Comparison of ENCODE assay signal across 1 cellular context in the genomic region with DNA sequence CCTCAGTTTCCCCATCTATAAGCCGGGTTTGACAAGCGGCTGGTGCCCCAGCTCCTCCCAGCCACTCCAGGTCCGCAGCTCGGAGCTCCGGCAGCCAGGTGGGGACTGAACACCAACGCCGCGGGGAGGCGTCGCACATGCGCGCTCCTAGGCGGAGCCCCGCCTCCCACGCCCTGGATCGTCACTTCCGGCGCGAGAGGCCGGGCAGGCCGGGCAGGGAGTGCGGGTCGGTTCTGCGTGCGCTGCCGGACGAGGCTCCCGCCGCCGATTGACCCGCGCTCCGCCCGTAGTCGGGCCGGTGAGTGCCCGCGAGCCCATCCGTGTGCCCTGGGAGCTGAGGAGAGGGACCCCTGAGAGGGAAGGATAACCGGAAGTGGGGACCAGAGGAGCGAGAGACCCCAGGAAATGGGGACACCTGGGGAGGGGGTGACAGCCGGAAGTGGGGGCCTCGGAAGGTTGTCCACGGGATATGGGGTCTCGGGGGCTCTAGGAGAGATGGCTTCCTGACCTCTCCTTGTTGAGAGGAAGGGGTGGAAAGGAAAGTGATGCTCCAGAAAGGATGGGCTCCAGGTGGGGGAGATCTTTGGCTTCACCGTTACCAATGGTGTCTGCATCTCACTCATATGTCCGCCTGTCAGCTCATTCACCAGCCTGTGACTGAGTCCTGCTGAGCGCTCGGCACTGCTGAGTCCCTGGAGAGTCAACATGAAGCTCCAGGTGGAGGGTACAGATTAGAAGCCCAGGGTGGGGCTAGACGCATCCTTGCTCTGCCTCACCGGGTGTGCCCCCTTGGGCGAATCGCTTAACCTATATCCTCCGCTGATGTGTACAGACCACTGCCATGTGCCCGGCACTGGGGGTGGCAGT.
A peak's percentile ranks its signal among the peaks of the same experiment; 100 is the strongest.
TF ChIP-seq lines count a peak whose summit lies in the region.

A gene with protein sequence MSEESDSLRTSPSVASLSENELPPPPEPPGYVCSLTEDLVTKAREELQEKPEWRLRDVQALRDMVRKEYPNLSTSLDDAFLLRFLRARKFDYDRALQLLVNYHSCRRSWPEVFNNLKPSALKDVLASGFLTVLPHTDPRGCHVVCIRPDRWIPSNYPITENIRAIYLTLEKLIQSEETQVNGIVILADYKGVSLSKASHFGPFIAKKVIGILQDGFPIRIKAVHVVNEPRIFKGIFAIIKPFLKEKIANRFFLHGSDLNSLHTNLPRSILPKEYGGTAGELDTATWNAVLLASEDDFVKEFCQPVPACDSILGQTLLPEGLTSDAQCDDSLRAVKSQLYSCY (plus strand): TSS at position 181 of the 867 bp plus-strand sequence. CDS start 4,126 bp downstream, outside the sequence.

TF ChIP-seq in HepG2, 621 proteins besides CTCF, POLR2A, EP300 and RAD21 (continued from another document and continues in another):
- TF ChIP-seq, protein P1, sequence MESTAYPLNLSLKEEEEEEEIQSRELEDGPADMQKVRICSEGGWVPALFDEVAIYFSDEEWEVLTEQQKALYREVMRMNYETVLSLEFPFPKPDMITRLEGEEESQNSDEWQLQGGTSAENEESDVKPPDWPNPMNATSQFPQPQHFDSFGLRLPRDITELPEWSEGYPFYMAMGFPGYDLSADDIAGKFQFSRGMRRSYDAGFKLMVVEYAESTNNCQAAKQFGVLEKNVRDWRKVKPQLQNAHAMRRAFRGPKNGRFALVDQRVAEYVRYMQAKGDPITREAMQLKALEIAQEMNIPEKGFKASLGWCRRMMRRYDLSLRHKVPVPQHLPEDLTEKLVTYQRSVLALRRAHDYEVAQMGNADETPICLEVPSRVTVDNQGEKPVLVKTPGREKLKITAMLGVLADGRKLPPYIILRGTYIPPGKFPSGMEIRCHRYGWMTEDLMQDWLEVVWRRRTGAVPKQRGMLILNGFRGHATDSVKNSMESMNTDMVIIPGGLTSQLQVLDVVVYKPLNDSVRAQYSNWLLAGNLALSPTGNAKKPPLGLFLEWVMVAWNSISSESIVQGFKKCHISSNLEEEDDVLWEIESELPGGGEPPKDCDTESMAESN (CRISPR knock-in tag; conservative IDR thresholded peaks at IDR 0.05), result peak; percentile 96
- peak; percentile 95; the same call in 1 of the 2 replicates for TF ChIP-seq KDM4B (CRISPR knock-in tag; IDR thresholded peaks at IDR 0.05)
- peak; percentile 95; the same call in 1 of the 2 replicates for TF ChIP-seq ZBTB3 (CRISPR knock-in tag; IDR thresholded peaks at IDR 0.05; ENCODE audit: borderline replicate concordance, low read depth)
- peak; percentile 98 for TF ChIP-seq ZNF547 (CRISPR knock-in tag; IDR thresholded peaks at IDR 0.05)
- peak; percentile 90; the same call in 1 of the 2 replicates for TF ChIP-seq CENPT (CRISPR knock-in tag; IDR thresholded peaks at IDR 0.05; ENCODE audit: low read depth)
- peak; percentile 98 for TF ChIP-seq ZNF747 (CRISPR knock-in tag; IDR thresholded peaks at IDR 0.05; ENCODE audit: borderline replicate concordance)
- TF ChIP-seq, protein P2, sequence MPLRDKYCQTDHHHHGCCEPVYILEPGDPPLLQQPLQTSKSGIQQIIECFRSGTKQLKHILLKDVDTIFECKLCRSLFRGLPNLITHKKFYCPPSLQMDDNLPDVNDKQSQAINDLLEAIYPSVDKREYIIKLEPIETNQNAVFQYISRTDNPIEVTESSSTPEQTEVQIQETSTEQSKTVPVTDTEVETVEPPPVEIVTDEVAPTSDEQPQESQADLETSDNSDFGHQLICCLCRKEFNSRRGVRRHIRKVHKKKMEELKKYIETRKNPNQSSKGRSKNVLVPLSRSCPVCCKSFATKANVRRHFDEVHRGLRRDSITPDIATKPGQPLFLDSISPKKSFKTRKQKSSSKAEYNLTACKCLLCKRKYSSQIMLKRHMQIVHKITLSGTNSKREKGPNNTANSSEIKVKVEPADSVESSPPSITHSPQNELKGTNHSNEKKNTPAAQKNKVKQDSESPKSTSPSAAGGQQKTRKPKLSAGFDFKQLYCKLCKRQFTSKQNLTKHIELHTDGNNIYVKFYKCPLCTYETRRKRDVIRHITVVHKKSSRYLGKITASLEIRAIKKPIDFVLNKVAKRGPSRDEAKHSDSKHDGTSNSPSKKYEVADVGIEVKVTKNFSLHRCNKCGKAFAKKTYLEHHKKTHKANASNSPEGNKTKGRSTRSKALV (CRISPR knock-in tag; IDR thresholded peaks at IDR 0.05), result peak; percentile 84
- TF ChIP-seq GATA4 (IDR thresholded peaks at IDR 0.05; ENCODE audit: borderline replicate concordance, low read depth), result peak; percentile 89
- no peak; the same call in 1 of the 2 replicates for TF ChIP-seq NR2F2 (IDR thresholded peaks at IDR 0.05; ENCODE audit: borderline replicate concordance, low read depth)
- TF ChIP-seq PRDM10 (CRISPR knock-in tag; IDR thresholded peaks at IDR 0.05; ENCODE audit: low read depth), result peak; percentile 74
- TF ChIP-seq, protein P3, sequence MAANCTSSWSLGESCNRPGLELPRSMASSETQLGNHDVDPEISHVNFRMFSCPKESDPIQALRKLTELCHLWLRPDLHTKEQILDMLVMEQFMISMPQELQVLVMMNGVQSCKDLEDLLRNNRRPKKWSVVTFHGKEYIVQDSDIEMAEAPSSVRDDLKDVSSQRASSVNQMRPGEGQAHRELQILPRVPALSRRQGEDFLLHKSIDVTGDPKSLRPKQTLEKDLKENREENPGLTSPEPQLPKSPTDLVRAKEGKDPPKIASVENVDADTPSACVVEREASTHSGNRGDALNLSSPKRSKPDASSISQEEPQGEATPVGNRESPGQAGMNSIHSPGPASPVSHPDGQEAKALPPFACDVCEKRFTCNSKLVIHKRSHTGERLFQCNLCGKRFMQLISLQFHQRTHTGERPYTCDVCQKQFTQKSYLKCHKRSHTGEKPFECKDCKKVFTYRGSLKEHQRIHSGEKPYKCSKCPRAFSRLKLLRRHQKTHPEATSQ (CRISPR knock-in tag; IDR thresholded peaks at IDR 0.05; ENCODE audit: borderline replicate concordance), result peak; percentile 98
- TF ChIP-seq, protein P4, sequence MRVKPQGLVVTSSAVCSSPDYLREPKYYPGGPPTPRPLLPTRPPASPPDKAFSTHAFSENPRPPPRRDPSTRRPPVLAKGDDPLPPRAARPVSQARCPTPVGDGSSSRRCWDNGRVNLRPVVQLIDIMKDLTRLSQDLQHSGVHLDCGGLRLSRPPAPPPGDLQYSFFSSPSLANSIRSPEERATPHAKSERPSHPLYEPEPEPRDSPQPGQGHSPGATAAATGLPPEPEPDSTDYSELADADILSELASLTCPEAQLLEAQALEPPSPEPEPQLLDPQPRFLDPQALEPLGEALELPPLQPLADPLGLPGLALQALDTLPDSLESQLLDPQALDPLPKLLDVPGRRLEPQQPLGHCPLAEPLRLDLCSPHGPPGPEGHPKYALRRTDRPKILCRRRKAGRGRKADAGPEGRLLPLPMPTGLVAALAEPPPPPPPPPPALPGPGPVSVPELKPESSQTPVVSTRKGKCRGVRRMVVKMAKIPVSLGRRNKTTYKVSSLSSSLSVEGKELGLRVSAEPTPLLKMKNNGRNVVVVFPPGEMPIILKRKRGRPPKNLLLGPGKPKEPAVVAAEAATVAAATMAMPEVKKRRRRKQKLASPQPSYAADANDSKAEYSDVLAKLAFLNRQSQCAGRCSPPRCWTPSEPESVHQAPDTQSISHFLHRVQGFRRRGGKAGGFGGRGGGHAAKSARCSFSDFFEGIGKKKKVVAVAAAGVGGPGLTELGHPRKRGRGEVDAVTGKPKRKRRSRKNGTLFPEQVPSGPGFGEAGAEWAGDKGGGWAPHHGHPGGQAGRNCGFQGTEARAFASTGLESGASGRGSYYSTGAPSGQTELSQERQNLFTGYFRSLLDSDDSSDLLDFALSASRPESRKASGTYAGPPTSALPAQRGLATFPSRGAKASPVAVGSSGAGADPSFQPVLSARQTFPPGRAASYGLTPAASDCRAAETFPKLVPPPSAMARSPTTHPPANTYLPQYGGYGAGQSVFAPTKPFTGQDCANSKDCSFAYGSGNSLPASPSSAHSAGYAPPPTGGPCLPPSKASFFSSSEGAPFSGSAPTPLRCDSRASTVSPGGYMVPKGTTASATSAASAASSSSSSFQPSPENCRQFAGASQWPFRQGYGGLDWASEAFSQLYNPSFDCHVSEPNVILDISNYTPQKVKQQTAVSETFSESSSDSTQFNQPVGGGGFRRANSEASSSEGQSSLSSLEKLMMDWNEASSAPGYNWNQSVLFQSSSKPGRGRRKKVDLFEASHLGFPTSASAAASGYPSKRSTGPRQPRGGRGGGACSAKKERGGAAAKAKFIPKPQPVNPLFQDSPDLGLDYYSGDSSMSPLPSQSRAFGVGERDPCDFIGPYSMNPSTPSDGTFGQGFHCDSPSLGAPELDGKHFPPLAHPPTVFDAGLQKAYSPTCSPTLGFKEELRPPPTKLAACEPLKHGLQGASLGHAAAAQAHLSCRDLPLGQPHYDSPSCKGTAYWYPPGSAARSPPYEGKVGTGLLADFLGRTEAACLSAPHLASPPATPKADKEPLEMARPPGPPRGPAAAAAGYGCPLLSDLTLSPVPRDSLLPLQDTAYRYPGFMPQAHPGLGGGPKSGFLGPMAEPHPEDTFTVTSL (CRISPR knock-in tag; IDR thresholded peaks at IDR 0.05; ENCODE audit: borderline replicate concordance), result no peak
- TF ChIP-seq ZNF441 (CRISPR knock-in tag; IDR thresholded peaks at IDR 0.05; ENCODE audit: borderline replicate concordance), result peak; percentile 95
- TF ChIP-seq LBX2 (CRISPR knock-in tag; IDR thresholded peaks at IDR 0.05; ENCODE audit: borderline replicate concordance), result peak; percentile 97; the same call in 1 of the 2 replicates
- TF ChIP-seq PAWR (CRISPR knock-in tag; IDR thresholded peaks at IDR 0.05; ENCODE audit: borderline replicate concordance), result no peak
- TF ChIP-seq MIER3 (CRISPR knock-in tag; IDR thresholded peaks at IDR 0.05; ENCODE audit: borderline replicate concordance), result peak; percentile 84
- TF ChIP-seq HDAC6 (IDR thresholded peaks at IDR 0.05; ENCODE audit: low read depth, low read length), result no peak
- peak; percentile 98 for TF ChIP-seq ZNF563 (CRISPR knock-in tag; IDR thresholded peaks at IDR 0.05)
- TF ChIP-seq CREB3 (CRISPR knock-in tag; IDR thresholded peaks at IDR 0.05), result peak; percentile 33; the same call in 1 of the 2 replicates
- peak; percentile 81; the same call in 1 of the 2 replicates for TF ChIP-seq FIP1L1 (IDR thresholded peaks at IDR 0.05; ENCODE audit: borderline replicate concordance, insufficient read depth, low read depth, low read length)
- TF ChIP-seq ARID5B (CRISPR knock-in tag; IDR thresholded peaks at IDR 0.05), result peak; percentile 82
- TF ChIP-seq ZNF83 (CRISPR knock-in tag; IDR thresholded peaks at IDR 0.05; ENCODE audit: borderline replicate concordance), result peak; percentile 97
- peak; percentile 99 for TF ChIP-seq KDM5B (CRISPR knock-in tag; IDR thresholded peaks at IDR 0.05; ENCODE audit: borderline replicate concordance)
- TF ChIP-seq ZNF101 (CRISPR knock-in tag; IDR thresholded peaks at IDR 0.05; ENCODE audit: borderline replicate concordance, low read depth), result no peak
- 0 out of 2 replicates have a peak, but pooled peaks have one; percentile 17 for TF ChIP-seq SRF (IDR thresholded peaks at IDR 0.05; ENCODE audit: low read depth, low read length)
- no peak for TF ChIP-seq TBX3 (IDR thresholded peaks at IDR 0.05; ENCODE audit: borderline replicate concordance)
- peak; percentile 99 for TF ChIP-seq HDAC1 (CRISPR knock-in tag; IDR thresholded peaks at IDR 0.05)
